ENCODE assay signal across 8 cellular contexts in genomic region chr7:14717711-14718304, GRCh38.
DNase-seq lines count a peak whose midpoint lies in the region; ATAC-seq, FAIRE-seq and TF ChIP-seq lines count a peak whose summit lies in the region.

No MANE protein-coding gene starts in this region.

- H3K27ac Mint-ChIP-seq in activated CD4-positive, alpha-beta T cell treated with anti-CD3 and anti-CD28 coated beads for 36 hours = no peak overlapping the region

- H3K27ac ChIP-seq in A549 (no peak overlapping the region), dorsolateral prefrontal cortex (no peak overlapping the region)

- no peak for TF ChIP-seq EP300 in A549 (IDR thresholded peaks at IDR 0.05)

- H3K4me3 Mint-ChIP-seq in activated CD4-positive, alpha-beta T cell treated with anti-CD3 and anti-CD28 coated beads for 36 hours = no peak overlapping the region

- no peak overlapping the region for H3K4me2 ChIP-seq in A549

- WGBS in A549 (ENCODE audit: missing lambda C conversion rate) = 10% methylated on average over 1 of the region's 1 CpG

- TF ChIP-seq POLR2A in A549 (IDR thresholded peaks at IDR 0.05; ENCODE audit: low read length) = no peak

- no peaks in the 10 kb centered on the region for H3K9me3 Mint-ChIP-seq in activated CD4-positive, alpha-beta T cell treated with anti-CD3 and anti-CD28 coated beads for 36 hours (ENCODE audit: low read depth)

- peaks cover 9% of the 10 kb centered on the region for H3K4me1 Mint-ChIP-seq in activated CD4-positive, alpha-beta T cell treated with anti-CD3 and anti-CD28 coated beads for 36 hours

- DNase-seq in A549 (ENCODE audit: low read depth in 1 of 2, low spot score in 1 of 2) (no peak), NCI-H774 (lab: John Stamatoyannopoulos, UW) (peak; percentile 21), dorsolateral prefrontal cortex (no peak), sciatic nerve (ENCODE audit: low spot score) (no peak), H7 (no peak)
- DNase-seq in activated CD4-positive, alpha-beta T cell treated with anti-CD3 and anti-CD28 coated beads for 36 hours = no peak

- no peaks in the 10 kb centered on the region for H3K4me1 ChIP-seq in A549

- H3K27me3 Mint-ChIP-seq in activated CD4-positive, alpha-beta T cell treated with anti-CD3 and anti-CD28 coated beads for 36 hours = no peaks in the 10 kb centered on the region

- H3K9me3 ChIP-seq in A549 = no peaks in the 10 kb centered on the region

- CTCF ChIA-PET in A549 (lab: Yijun Ruan, JAX) = interaction anchor here (0.6 to 2.1 kb wide), 11 partner anchors 9 to 415 kb away, joined by 3 to 7 read pairs (median 3); no protein-coding TSS in a partner anchor
- CTCF ChIA-PET in activated CD4-positive, alpha-beta T cell treated with anti-CD3 and anti-CD28 coated beads for 36 hours (lab: Charles Lee) = interaction anchor here (1.7 kb wide), 1 partner anchor 299 kb away, joined by 4 read pairs; no protein-coding TSS in a partner anchor

- intact Hi-C loops in dorsolateral prefrontal cortex (cut with DNase I) = loop anchor here (2.0 to 10.0 kb wide), 4 partner anchors 299 to 1357 kb away; no protein-coding TSS in a partner anchor
- intact Hi-C loops in sciatic nerve (cut with DNase I) = no loop called here
- intact Hi-C loops in activated CD4-positive, alpha-beta T cell treated with anti-CD3 and anti-CD28 coated beads for 36 hours (cut with DNase I, micrococcal nuclease) = loop anchor here (1.0 to 5.0 kb wide), 3 partner anchors 298 to 1354 kb away; no protein-coding TSS in a partner anchor

- peak; percentile 55 to 67 for TF ChIP-seq RAD21 in A549 (conservative IDR thresholded peaks at IDR 0.05 in 1 of 2, IDR thresholded peaks at IDR 0.05 in 1 of 2)

- TF ChIP-seq CTCF in A549 (IDR thresholded peaks at IDR 0.05) (peak; percentile 39), dorsolateral prefrontal cortex (IDR thresholded peaks at IDR 0.05 in 54 of 56, conservative IDR thresholded peaks at IDR 0.05 in 2 of 56; ENCODE audit: low read depth in 1 of 56, partially characterized antibody in 56 of 56) (peak; percentile 19 to 87 (median 69))

- H3K36me3 Mint-ChIP-seq in activated CD4-positive, alpha-beta T cell treated with anti-CD3 and anti-CD28 coated beads for 36 hours (ENCODE audit: low read depth) = no peaks in the 10 kb centered on the region

- FAIRE-seq in A549 (lab: Jason Lieb, UNC) = no peak

- ATAC-seq in A549 (no peak), GM21786 (IDR thresholded peaks at IDR 0.05; ENCODE audit: unreplicated experiment) (peak; percentile 18), sciatic nerve (peak; percentile 39), GM19328 (IDR thresholded peaks at IDR 0.05; ENCODE audit: unreplicated experiment) (no peak)
- ATAC-seq in activated CD4-positive, alpha-beta T cell treated with anti-CD3 and anti-CD28 coated beads for 36 hours = no peak

- POLR2A ChIA-PET in A549 (lab: Yijun Ruan, JAX) = no interaction called here
- POLR2A ChIA-PET in activated CD4-positive, alpha-beta T cell treated with anti-CD3 and anti-CD28 coated beads for 36 hours (lab: Charles Lee) = no interaction called here

- H3K4me3 ChIP-seq in A549 = no peak overlapping the region
- H3K4me3 ChIP-seq in dorsolateral prefrontal cortex = peak overlapping the region in 3 of 59 donors; percentile 7 to 24 (median 24)
- H3K4me3 ChIP-seq in H7 (ENCODE audit: insufficient read depth, low read depth, low read length) = no peak overlapping the region

- H3K27me3 ChIP-seq in dorsolateral prefrontal cortex = no peaks in the 10 kb centered on the region
- H3K27me3 ChIP-seq in H7 (ENCODE audit: control insufficient read depth, insufficient read depth, low read length) = no peaks in the 10 kb centered on the region

- no peaks in the 10 kb centered on the region for H3K36me3 ChIP-seq in H7 (replicated peaks; ENCODE audit: control insufficient read depth, insufficient read depth, low read length)

TF ChIP-seq in A549, 52 proteins besides CTCF, POLR2A, EP300 and RAD21:
- TF ChIP-seq SMC3 (IDR thresholded peaks at IDR 0.05) (peak; percentile 59), KDM1A (IDR thresholded peaks at IDR 0.05; ENCODE audit: low read depth) (no peak)
TF ChIP-seq in A549: peak in this region for 1.

Comparison
In these comparisons a context has a peak if more than half of its experiments do, and no peak if none do; other contexts are left out.
1. ATAC-seq: peak in GM21786 (single experiment) and sciatic nerve (single experiment); none in A549 (0 of 2), GM19328 (single experiment) and activated CD4-positive, alpha-beta T cell treated with anti-CD3 and anti-CD28 coated beads for 36 hours (single experiment).